In the genomic region with DNA sequence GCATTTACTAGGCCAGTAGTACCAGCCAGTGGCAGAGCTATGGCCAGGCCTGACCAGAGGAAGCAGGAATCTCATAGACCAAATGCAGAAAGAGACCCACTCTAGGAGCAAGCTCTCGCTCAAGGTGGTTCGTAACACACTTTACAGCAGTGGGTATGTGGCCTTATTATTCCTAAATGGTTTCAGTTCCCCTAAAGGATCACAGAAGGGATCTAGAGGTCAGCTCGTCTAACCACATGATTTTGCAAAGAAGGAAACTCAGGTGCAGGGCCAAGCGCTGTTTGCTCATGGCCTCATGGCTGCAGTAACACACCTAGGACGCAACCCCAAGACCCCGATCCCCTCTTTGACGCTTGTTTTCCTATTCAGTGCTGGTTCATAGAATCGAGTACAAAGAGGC, we compare ENCODE assay signal across 1 cellular context.
TF ChIP-seq lines count a peak whose summit lies in the region.

No MANE protein-coding gene starts in this region.

TF ChIP-seq in GM12878, 131 proteins besides CTCF, POLR2A, EP300 and RAD21 (continued from another document):
- TF ChIP-seq, protein P1, sequence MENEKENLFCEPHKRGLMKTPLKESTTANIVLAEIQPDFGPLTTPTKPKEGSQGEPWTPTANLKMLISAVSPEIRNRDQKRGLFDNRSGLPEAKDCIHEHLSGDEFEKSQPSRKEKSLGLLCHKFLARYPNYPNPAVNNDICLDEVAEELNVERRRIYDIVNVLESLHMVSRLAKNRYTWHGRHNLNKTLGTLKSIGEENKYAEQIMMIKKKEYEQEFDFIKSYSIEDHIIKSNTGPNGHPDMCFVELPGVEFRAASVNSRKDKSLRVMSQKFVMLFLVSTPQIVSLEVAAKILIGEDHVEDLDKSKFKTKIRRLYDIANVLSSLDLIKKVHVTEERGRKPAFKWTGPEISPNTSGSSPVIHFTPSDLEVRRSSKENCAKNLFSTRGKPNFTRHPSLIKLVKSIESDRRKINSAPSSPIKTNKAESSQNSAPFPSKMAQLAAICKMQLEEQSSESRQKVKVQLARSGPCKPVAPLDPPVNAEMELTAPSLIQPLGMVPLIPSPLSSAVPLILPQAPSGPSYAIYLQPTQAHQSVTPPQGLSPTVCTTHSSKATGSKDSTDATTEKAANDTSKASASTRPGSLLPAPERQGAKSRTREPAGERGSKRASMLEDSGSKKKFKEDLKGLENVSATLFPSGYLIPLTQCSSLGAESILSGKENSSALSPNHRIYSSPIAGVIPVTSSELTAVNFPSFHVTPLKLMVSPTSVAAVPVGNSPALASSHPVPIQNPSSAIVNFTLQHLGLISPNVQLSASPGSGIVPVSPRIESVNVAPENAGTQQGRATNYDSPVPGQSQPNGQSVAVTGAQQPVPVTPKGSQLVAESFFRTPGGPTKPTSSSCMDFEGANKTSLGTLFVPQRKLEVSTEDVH (IDR thresholded peaks at IDR 0.05; ENCODE audit: low read depth, partially characterized antibody): no peak
- TF ChIP-seq DPF2 (IDR thresholded peaks at IDR 0.05): 0 out of 2 replicates have a peak, but pooled peaks have one; percentile 46
- TF ChIP-seq, protein P2, sequence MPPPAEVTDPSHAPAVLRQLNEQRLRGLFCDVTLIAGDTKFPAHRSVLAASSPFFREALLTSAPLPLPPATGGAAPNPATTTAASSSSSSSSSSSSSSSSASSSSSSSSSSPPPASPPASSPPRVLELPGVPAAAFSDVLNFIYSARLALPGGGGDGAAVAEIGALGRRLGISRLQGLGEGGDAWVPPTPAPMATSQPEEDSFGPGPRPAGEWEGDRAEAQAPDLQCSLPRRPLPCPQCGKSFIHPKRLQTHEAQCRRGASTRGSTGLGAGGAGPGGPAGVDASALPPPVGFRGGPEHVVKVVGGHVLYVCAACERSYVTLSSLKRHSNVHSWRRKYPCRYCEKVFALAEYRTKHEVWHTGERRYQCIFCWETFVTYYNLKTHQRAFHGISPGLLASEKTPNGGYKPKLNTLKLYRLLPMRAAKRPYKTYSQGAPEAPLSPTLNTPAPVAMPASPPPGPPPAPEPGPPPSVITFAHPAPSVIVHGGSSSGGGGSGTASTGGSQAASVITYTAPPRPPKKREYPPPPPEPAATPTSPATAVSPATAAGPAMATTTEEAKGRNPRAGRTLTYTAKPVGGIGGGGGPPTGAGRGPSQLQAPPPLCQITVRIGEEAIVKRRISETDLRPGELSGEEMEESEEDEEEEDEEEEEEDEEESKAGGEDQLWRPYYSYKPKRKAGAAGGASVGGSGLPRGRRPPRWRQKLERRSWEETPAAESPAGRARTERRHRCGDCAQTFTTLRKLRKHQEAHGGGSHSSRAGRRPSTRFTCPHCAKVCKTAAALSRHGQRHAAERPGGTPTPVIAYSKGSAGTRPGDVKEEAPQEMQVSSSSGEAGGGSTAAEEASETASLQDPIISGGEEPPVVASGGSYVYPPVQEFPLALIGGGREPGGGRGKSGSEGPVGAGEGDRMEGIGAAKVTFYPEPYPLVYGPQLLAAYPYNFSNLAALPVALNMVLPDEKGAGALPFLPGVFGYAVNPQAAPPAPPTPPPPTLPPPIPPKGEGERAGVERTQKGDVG (CRISPR knock-in tag; IDR thresholded peaks at IDR 0.05): no peak
- TF ChIP-seq ETV6 (conservative IDR thresholded peaks at IDR 0.05 in 1 of 2, IDR thresholded peaks at IDR 0.05 in 1 of 2; ENCODE audit: borderline replicate concordance in 1 of 2, low read depth in 1 of 2): 0 out of 4 replicates have a peak, but pooled peaks of 1 of the 2 experiments have one; percentile 16
- TF ChIP-seq, protein P3, sequence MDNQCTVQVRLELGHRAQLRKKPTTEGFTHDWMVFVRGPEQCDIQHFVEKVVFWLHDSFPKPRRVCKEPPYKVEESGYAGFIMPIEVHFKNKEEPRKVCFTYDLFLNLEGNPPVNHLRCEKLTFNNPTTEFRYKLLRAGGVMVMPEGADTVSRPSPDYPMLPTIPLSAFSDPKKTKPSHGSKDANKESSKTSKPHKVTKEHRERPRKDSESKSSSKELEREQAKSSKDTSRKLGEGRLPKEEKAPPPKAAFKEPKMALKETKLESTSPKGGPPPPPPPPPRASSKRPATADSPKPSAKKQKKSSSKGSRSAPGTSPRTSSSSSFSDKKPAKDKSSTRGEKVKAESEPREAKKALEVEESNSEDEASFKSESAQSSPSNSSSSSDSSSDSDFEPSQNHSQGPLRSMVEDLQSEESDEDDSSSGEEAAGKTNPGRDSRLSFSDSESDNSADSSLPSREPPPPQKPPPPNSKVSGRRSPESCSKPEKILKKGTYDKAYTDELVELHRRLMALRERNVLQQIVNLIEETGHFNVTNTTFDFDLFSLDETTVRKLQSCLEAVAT (IDR thresholded peaks at IDR 0.05): no peak
- TF ChIP-seq RB1 (IDR thresholded peaks at IDR 0.05; ENCODE audit: borderline replicate concordance): no peak
- TF ChIP-seq CHD1 (IDR thresholded peaks at IDR 0.05; ENCODE audit: low read depth, low read length): no peak
- no peak for TF ChIP-seq NFXL1 (IDR thresholded peaks at IDR 0.05; ENCODE audit: borderline replicate concordance)
- TF ChIP-seq, protein P4, sequence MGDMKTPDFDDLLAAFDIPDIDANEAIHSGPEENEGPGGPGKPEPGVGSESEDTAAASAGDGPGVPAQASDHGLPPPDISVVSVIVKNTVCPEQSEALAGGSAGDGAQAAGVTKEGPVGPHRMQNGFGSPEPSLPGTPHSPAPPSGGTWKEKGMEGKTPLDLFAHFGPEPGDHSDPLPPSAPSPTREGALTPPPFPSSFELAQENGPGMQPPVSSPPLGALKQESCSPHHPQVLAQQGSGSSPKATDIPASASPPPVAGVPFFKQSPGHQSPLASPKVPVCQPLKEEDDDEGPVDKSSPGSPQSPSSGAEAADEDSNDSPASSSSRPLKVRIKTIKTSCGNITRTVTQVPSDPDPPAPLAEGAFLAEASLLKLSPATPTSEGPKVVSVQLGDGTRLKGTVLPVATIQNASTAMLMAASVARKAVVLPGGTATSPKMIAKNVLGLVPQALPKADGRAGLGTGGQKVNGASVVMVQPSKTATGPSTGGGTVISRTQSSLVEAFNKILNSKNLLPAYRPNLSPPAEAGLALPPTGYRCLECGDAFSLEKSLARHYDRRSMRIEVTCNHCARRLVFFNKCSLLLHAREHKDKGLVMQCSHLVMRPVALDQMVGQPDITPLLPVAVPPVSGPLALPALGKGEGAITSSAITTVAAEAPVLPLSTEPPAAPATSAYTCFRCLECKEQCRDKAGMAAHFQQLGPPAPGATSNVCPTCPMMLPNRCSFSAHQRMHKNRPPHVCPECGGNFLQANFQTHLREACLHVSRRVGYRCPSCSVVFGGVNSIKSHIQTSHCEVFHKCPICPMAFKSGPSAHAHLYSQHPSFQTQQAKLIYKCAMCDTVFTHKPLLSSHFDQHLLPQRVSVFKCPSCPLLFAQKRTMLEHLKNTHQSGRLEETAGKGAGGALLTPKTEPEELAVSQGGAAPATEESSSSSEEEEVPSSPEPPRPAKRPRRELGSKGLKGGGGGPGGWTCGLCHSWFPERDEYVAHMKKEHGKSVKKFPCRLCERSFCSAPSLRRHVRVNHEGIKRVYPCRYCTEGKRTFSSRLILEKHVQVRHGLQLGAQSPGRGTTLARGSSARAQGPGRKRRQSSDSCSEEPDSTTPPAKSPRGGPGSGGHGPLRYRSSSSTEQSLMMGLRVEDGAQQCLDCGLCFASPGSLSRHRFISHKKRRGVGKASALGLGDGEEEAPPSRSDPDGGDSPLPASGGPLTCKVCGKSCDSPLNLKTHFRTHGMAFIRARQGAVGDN (IDR thresholded peaks at IDR 0.05): peak; percentile 32; the same call in 1 of the 2 replicates
- peak; percentile 88 for TF ChIP-seq IKZF1 (conservative IDR thresholded peaks at IDR 0.05)
- TF ChIP-seq RAD51 (IDR thresholded peaks at IDR 0.05): no peak
- TF ChIP-seq TCF12 (IDR thresholded peaks at IDR 0.05; ENCODE audit: low read depth, low read length): no peak
- TF ChIP-seq MTA2 (IDR thresholded peaks at IDR 0.05; ENCODE audit: low read depth): peak; percentile 57
- TF ChIP-seq WRNIP1 (IDR thresholded peaks at IDR 0.05; ENCODE audit: borderline replicate concordance, low read depth, low read length): no peak
- TF ChIP-seq NR2F1 (conservative IDR thresholded peaks at IDR 0.05): peak; percentile 95
- TF ChIP-seq NFIC (IDR thresholded peaks at IDR 0.05; ENCODE audit: low read depth, low read length): peak; percentile 29; the same call in 1 of the 2 replicates
- peak; percentile 84 for TF ChIP-seq RUNX3 (IDR thresholded peaks at IDR 0.05; ENCODE audit: low read length)
- TF ChIP-seq, protein P5, sequence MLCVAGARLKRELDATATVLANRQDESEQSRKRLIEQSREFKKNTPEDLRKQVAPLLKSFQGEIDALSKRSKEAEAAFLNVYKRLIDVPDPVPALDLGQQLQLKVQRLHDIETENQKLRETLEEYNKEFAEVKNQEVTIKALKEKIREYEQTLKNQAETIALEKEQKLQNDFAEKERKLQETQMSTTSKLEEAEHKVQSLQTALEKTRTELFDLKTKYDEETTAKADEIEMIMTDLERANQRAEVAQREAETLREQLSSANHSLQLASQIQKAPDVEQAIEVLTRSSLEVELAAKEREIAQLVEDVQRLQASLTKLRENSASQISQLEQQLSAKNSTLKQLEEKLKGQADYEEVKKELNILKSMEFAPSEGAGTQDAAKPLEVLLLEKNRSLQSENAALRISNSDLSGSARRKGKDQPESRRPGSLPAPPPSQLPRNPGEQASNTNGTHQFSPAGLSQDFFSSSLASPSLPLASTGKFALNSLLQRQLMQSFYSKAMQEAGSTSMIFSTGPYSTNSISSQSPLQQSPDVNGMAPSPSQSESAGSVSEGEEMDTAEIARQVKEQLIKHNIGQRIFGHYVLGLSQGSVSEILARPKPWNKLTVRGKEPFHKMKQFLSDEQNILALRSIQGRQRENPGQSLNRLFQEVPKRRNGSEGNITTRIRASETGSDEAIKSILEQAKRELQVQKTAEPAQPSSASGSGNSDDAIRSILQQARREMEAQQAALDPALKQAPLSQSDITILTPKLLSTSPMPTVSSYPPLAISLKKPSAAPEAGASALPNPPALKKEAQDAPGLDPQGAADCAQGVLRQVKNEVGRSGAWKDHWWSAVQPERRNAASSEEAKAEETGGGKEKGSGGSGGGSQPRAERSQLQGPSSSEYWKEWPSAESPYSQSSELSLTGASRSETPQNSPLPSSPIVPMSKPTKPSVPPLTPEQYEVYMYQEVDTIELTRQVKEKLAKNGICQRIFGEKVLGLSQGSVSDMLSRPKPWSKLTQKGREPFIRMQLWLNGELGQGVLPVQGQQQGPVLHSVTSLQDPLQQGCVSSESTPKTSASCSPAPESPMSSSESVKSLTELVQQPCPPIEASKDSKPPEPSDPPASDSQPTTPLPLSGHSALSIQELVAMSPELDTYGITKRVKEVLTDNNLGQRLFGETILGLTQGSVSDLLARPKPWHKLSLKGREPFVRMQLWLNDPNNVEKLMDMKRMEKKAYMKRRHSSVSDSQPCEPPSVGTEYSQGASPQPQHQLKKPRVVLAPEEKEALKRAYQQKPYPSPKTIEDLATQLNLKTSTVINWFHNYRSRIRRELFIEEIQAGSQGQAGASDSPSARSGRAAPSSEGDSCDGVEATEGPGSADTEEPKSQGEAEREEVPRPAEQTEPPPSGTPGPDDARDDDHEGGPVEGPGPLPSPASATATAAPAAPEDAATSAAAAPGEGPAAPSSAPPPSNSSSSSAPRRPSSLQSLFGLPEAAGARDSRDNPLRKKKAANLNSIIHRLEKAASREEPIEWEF (IDR thresholded peaks at IDR 0.05; ENCODE audit: insufficient replicate concordance, low read depth, low read length): peak; percentile 1
- no peak for TF ChIP-seq ZNF217 (IDR thresholded peaks at IDR 0.05)
- no peak for TF ChIP-seq NR2C2 (IDR thresholded peaks at IDR 0.05; ENCODE audit: borderline replicate concordance, control insufficient read depth, insufficient read length, low read depth)
- peak; percentile 32; the same call in 1 of the 2 replicates for TF ChIP-seq GATAD2B (conservative IDR thresholded peaks at IDR 0.05; ENCODE audit: low read depth)
- no peak for TF ChIP-seq ASH2L (IDR thresholded peaks at IDR 0.05; ENCODE audit: borderline replicate concordance, low read depth)
- no peak for TF ChIP-seq YY1 (IDR thresholded peaks at IDR 0.05; ENCODE audit: low read depth, low read length)
- TF ChIP-seq SP1 (IDR thresholded peaks at IDR 0.05; ENCODE audit: low read depth, low read length): no peak
- TF ChIP-seq, protein P6, sequence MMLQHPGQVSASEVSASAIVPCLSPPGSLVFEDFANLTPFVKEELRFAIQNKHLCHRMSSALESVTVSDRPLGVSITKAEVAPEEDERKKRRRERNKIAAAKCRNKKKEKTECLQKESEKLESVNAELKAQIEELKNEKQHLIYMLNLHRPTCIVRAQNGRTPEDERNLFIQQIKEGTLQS (IDR thresholded peaks at IDR 0.05; ENCODE audit: borderline replicate concordance, extremely low read depth, low read depth, low read length): no peak
- no peak for TF ChIP-seq CBFB (IDR thresholded peaks at IDR 0.05; ENCODE audit: low read depth)
- TF ChIP-seq TARDBP (IDR thresholded peaks at IDR 0.05; ENCODE audit: borderline replicate concordance): no peak
- TF ChIP-seq, protein P7, sequence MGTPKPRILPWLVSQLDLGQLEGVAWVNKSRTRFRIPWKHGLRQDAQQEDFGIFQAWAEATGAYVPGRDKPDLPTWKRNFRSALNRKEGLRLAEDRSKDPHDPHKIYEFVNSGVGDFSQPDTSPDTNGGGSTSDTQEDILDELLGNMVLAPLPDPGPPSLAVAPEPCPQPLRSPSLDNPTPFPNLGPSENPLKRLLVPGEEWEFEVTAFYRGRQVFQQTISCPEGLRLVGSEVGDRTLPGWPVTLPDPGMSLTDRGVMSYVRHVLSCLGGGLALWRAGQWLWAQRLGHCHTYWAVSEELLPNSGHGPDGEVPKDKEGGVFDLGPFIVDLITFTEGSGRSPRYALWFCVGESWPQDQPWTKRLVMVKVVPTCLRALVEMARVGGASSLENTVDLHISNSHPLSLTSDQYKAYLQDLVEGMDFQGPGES (IDR thresholded peaks at IDR 0.05): no peak
- no peak for TF ChIP-seq SIN3A (IDR thresholded peaks at IDR 0.05; ENCODE audit: low read depth, low read length)
- peak; percentile 82 to 83 for TF ChIP-seq IKZF2 (IDR thresholded peaks at IDR 0.05)
- TF ChIP-seq, protein P8, sequence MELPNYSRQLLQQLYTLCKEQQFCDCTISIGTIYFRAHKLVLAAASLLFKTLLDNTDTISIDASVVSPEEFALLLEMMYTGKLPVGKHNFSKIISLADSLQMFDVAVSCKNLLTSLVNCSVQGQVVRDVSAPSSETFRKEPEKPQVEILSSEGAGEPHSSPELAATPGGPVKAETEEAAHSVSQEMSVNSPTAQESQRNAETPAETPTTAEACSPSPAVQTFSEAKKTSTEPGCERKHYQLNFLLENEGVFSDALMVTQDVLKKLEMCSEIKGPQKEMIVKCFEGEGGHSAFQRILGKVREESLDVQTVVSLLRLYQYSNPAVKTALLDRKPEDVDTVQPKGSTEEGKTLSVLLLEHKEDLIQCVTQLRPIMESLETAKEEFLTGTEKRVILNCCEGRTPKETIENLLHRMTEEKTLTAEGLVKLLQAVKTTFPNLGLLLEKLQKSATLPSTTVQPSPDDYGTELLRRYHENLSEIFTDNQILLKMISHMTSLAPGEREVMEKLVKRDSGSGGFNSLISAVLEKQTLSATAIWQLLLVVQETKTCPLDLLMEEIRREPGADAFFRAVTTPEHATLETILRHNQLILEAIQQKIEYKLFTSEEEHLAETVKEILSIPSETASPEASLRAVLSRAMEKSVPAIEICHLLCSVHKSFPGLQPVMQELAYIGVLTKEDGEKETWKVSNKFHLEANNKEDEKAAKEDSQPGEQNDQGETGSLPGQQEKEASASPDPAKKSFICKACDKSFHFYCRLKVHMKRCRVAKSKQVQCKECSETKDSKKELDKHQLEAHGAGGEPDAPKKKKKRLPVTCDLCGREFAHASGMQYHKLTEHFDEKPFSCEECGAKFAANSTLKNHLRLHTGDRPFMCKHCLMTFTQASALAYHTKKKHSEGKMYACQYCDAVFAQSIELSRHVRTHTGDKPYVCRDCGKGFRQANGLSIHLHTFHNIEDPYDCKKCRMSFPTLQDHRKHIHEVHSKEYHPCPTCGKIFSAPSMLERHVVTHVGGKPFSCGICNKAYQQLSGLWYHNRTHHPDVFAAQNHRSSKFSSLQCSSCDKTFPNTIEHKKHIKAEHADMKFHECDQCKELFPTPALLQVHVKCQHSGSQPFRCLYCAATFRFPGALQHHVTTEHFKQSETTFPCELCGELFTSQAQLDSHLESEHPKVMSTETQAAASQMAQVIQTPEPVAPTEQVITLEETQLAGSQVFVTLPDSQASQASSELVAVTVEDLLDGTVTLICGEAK (IDR thresholded peaks at IDR 0.05; ENCODE audit: borderline replicate concordance): no peak
